12 cellular contexts compared by ENCODE assay signal in genomic region chr13:77898097-77898496, GRCh38. TPM values are rescaled to one million over a fixed set of nuclear protein-coding genes. Genes with fewer than 3 reads are reported as not detected.
A peak's percentile ranks its signal among the peaks of the same experiment; 100 is the strongest.
DNase-seq lines count a peak whose midpoint lies in the region; ATAC-seq and TF ChIP-seq lines count a peak whose summit lies in the region.
"Had no signal": no experiment of that assay in that cellular context is flagged by ENCODE, and none has a peak within 500 bp of the region (broad histone marks: within the 10 kb centered on the region; RNA-seq: fewer than 3 reads in every experiment).

No MANE protein-coding gene starts in this region.

- H3K4me3 Mint-ChIP-seq in activated T-helper 1 cell treated with anti-CD3 and anti-CD28 coated beads, Interleukin-12 subunit alpha, Interleukin-12 subunit beta, Interleukin-2, Interleukin-4 antibody, amounts not matched to agents 30 ng/mL and 10 ng/mL and 1 ng/mL, durations not matched to agents 14 hours and 24 hours and 36 hours, result no peak overlapping the region
- H3K4me3 Mint-ChIP-seq: type B pancreatic cell had no signal

- DNase-seq in kidney epithelial cell (ENCODE audit: low read depth) (peak; percentile 31), SHP77 (lab: John Stamatoyannopoulos, UW) (no peak), A172 (ENCODE audit: low spot score) (no peak), cortex of kidney (lab: John Stamatoyannopoulos, UW) (no peak)
- DNase-seq in activated T-helper 1 cell treated with anti-CD3 and anti-CD28 coated beads, Interleukin-12 subunit alpha, Interleukin-12 subunit beta, Interleukin-2, Interleukin-4 antibody, amounts not matched to agents 30 ng/mL and 10 ng/mL and 1 ng/mL, durations not matched to agents 14 hours and 24 hours and 36 hours (ENCODE audit: low spot score), result no peak
- DNase-seq: DND-41, MG63 had no signal

- H3K36me3 Mint-ChIP-seq in activated T-helper 1 cell treated with anti-CD3 and anti-CD28 coated beads, Interleukin-12 subunit alpha, Interleukin-12 subunit beta, Interleukin-2, Interleukin-4 antibody, amounts not matched to agents 30 ng/mL and 10 ng/mL and 1 ng/mL, durations not matched to agents 14 hours and 24 hours and 36 hours (ENCODE audit: low read depth), result no peaks in the 10 kb centered on the region

- no peak for TF ChIP-seq CTCF in kidney epithelial cell (IDR thresholded peaks at IDR 0.05; ENCODE audit: insufficient read depth, low read length, poor library complexity, severe bottlenecking)

- H3K36me3 ChIP-seq in kidney epithelial cell (ENCODE audit: control insufficient read depth, insufficient read depth, low read length), result no peaks in the 10 kb centered on the region
- H3K36me3 ChIP-seq: MG63, neutrophil had no signal

- no peaks in the 10 kb centered on the region for H3K27me3 Mint-ChIP-seq in activated T-helper 1 cell treated with anti-CD3 and anti-CD28 coated beads, Interleukin-12 subunit alpha, Interleukin-12 subunit beta, Interleukin-2, Interleukin-4 antibody, amounts not matched to agents 30 ng/mL and 10 ng/mL and 1 ng/mL, durations not matched to agents 14 hours and 24 hours and 36 hours (ENCODE audit: insufficient read depth)

- ATAC-seq in GM18498 (IDR thresholded peaks at IDR 0.05; ENCODE audit: unreplicated experiment) (peak; percentile 86), GM21529 (IDR thresholded peaks at IDR 0.05; ENCODE audit: unreplicated experiment) (peak; percentile 100), HG03469 (IDR thresholded peaks at IDR 0.05; ENCODE audit: unreplicated experiment) (peak; percentile 99)

- no peaks in the 10 kb centered on the region for H3K9me3 Mint-ChIP-seq in activated T-helper 1 cell treated with anti-CD3 and anti-CD28 coated beads, Interleukin-12 subunit alpha, Interleukin-12 subunit beta, Interleukin-2, Interleukin-4 antibody, amounts not matched to agents 30 ng/mL and 10 ng/mL and 1 ng/mL, durations not matched to agents 14 hours and 24 hours and 36 hours

- no peaks in the 10 kb centered on the region for H3K27me3 ChIP-seq in kidney epithelial cell (ENCODE audit: control insufficient read depth, insufficient read depth, low read length)
- H3K27me3 ChIP-seq: MG63, neutrophil had no signal

- no peak overlapping the region for H3K27ac Mint-ChIP-seq in activated T-helper 1 cell treated with anti-CD3 and anti-CD28 coated beads, Interleukin-12 subunit alpha, Interleukin-12 subunit beta, Interleukin-2, Interleukin-4 antibody, amounts not matched to agents 30 ng/mL and 10 ng/mL and 1 ng/mL, durations not matched to agents 14 hours and 24 hours and 36 hours
- H3K27ac Mint-ChIP-seq: type B pancreatic cell had no signal

- no peak overlapping the region for H3K4me3 ChIP-seq in kidney epithelial cell (ENCODE audit: low read depth, low read length)
- H3K4me3 ChIP-seq: MG63 had no signal

- intact Hi-C loops in activated T-helper 1 cell treated with anti-CD3 and anti-CD28 coated beads, Interleukin-12 subunit alpha, Interleukin-12 subunit beta, Interleukin-2, Interleukin-4 antibody, amounts not matched to agents 30 ng/mL and 10 ng/mL and 1 ng/mL, durations not matched to agents 14 hours and 24 hours and 36 hours (cut with micrococcal nuclease), result no loop called here

- H3K4me1 Mint-ChIP-seq in activated T-helper 1 cell treated with anti-CD3 and anti-CD28 coated beads, Interleukin-12 subunit alpha, Interleukin-12 subunit beta, Interleukin-2, Interleukin-4 antibody, amounts not matched to agents 30 ng/mL and 10 ng/mL and 1 ng/mL, durations not matched to agents 14 hours and 24 hours and 36 hours (ENCODE audit: low read depth), result no peaks in the 10 kb centered on the region

RNA-seq across cellular contexts. Expression of gene EDNRB, which starts 20.5 kb away (rescaled TPM):
- 0.21 and 0.75 TPM in 2 replicates for total RNA-seq in kidney epithelial cell
- not detected in 2 replicates for total RNA-seq in A172 (2014; rRNA removed; shearing (Covaris generic))
- total RNA-seq in activated T-helper 1 cell treated with anti-CD3 and anti-CD28 coated beads, Interleukin-12 subunit alpha, Interleukin-12 subunit beta, Interleukin-2, Interleukin-4 antibody, amounts not matched to agents 30 ng/mL and 10 ng/mL and 1 ng/mL, durations not matched to agents 14 hours and 24 hours and 36 hours, result not detected in 2 replicates
